23 cellular contexts compared by ENCODE assay signal in the genomic region with DNA sequence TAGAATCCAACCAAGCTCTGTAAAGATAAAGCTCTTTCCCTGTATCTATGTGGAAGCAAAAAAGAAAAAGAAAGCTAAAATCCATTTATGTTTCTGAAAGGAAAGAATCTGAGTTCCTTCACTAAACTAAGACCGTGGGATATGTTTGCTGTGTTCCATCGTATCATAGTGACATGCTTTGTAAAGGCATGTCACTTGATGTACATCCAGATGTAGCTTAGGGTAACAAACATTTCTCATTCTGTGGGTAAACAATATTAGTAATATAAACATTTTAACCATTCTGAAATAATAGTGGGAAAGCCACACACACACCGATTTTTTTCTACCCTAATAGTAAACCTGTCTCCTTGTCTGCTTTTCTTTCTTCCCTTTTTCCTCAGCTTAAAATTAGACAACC.
DNase-seq lines count a peak whose midpoint lies in the region; ATAC-seq, FAIRE-seq and TF ChIP-seq lines count a peak whose summit lies in the region.
"Had no signal": no experiment of that assay in that cellular context is flagged by ENCODE, and none has a peak within 500 bp of the region (broad histone marks: within the 10 kb centered on the region; RNA-seq: fewer than 3 reads in every experiment).

No MANE protein-coding gene starts in this region.

- no peak overlapping the region for H3K4me3 ChIP-seq in A549
- H3K4me3 ChIP-seq in adipocyte (ENCODE audit: low read length), result no peak overlapping the region
- no peak overlapping the region for H3K4me3 ChIP-seq in A673 (ENCODE audit: low read depth, low read length, poor library complexity, severe bottlenecking)
- no peak overlapping the region for H3K4me3 ChIP-seq in lower leg skin (ENCODE audit: low read depth, poor library complexity, severe bottlenecking)
- H3K4me3 ChIP-seq: thoracic aorta had no signal

- DNase-seq in A549 (ENCODE audit: low read depth in 1 of 2, low spot score in 1 of 2) (no peak), GM18507 (ENCODE audit: extremely low spot score, insufficient read length, low read depth) (no peak), adipocyte (ENCODE audit: low read depth) (no peak), osteocyte (ENCODE audit: extremely low spot score, unreplicated experiment) (no peak), DMS 273 (lab: John Stamatoyannopoulos, UW; ENCODE audit: unreplicated experiment) (no peak), A673 (ENCODE audit: low spot score) (no peak), lower leg skin (ENCODE audit: low spot score in 2 of 2) (no peak)
- DNase-seq: activated B cell treated with CpG ODN at 0.5 μM for 24 hours; activated effector memory CD4-positive, alpha-beta T cell treated with Interleukin-2 at 50 U/mL for 16 hours; amniotic stem cell; CD8-positive, alpha-beta memory T cell; DND-41; foreskin fibroblast; HCEC 1CT; left ventricle myocardium superior; nucleus accumbens; SK-N-SH had no signal

- H3K36me3 ChIP-seq in adipocyte (ENCODE audit: control insufficient read depth, insufficient read depth, low read length, severe bottlenecking), result peaks cover 13% of the 10 kb centered on the region
- H3K36me3 ChIP-seq in A673 (ENCODE audit: insufficient read depth, low read length, poor library complexity, severe bottlenecking), result no peaks in the 10 kb centered on the region

- peak; percentile 96 for FAIRE-seq in A549 (lab: Jason Lieb, UNC)
- FAIRE-seq in GM18507 (lab: Jason Lieb, UNC), result peak; percentile 41
- FAIRE-seq: endothelial cell of umbilical vein had no signal

- intact Hi-C loops in A673 (cut with micrococcal nuclease; ENCODE audit: unreplicated experiment) (no loop called here), lower leg skin (cut with DNase I; ENCODE audit: low total_unique reads) (no loop called here)

- BruUV-seq in A673 (replicated peaks; lab: Mats Ljungman, UMichigan), result no TSS peak

- no peak overlapping the region for H3K4me3 Mint-ChIP-seq in osteocyte (ENCODE audit: unreplicated experiment)
- H3K4me3 Mint-ChIP-seq: activated B cell treated with CpG ODN at 0.5 μM for 24 hours; CD8-positive, alpha-beta memory T cell; dendritic cell treated with granulocyte-macrophage colony-stimulating factor and Interleukin-4, amounts not matched to agents 40 ng/mL and 50 ng/mL, for 4 days; stimulated activated effector memory CD8-positive, alpha-beta T cell treated with anti-CD3 and anti-CD28 coated beads, Interleukin-12 subunit alpha, Interleukin-12 subunit beta, amount 100 ng/mL, for 72 hours had no signal

- TF ChIP-seq EP300 in A549 (IDR thresholded peaks at IDR 0.05), result no peak

- no peaks in the 10 kb centered on the region for H3K27me3 Mint-ChIP-seq in osteocyte (ENCODE audit: unreplicated experiment)
- H3K27me3 Mint-ChIP-seq: activated B cell treated with CpG ODN at 0.5 μM for 24 hours; CD8-positive, alpha-beta memory T cell; dendritic cell treated with granulocyte-macrophage colony-stimulating factor and Interleukin-4, amounts not matched to agents 40 ng/mL and 50 ng/mL, for 4 days had no signal

- peak overlapping the region; percentile 83 for H3K9ac ChIP-seq in adipocyte (ENCODE audit: low read length)
- H3K9ac ChIP-seq: SK-N-SH had no signal

- H3K9me3 ChIP-seq in A549 (no peaks in the 10 kb centered on the region), adipocyte (ENCODE audit: control insufficient read depth, low read length) (no peaks in the 10 kb centered on the region), A673 (ENCODE audit: low read depth, low read length, poor library complexity, severe bottlenecking) (no peaks in the 10 kb centered on the region)
- H3K9me3 ChIP-seq: SK-N-SH, thoracic aorta had no signal

- peaks cover 52% of the 10 kb centered on the region for H3K4me1 ChIP-seq in A549
- peaks cover 42% of the 10 kb centered on the region for H3K4me1 ChIP-seq in adipocyte (ENCODE audit: control insufficient read depth, insufficient read depth, low read length)
- no peaks in the 10 kb centered on the region for H3K4me1 ChIP-seq in A673 (ENCODE audit: insufficient read depth, low read length, poor library complexity, severe bottlenecking)

- H3K27me3 ChIP-seq in adipocyte (replicated peaks; ENCODE audit: control insufficient read depth, insufficient read depth, low read length) (no peaks in the 10 kb centered on the region), A673 (replicated peaks; ENCODE audit: insufficient read depth, low read depth, low read length, poor library complexity) (no peaks in the 10 kb centered on the region)

- ATAC-seq in A549 (peak in 1 of 2 experiments; percentile 56; a peak in 3 of 6 replicates), HG03521 (IDR thresholded peaks at IDR 0.05; ENCODE audit: unreplicated experiment) (no peak)
- ATAC-seq: left ventricle myocardium superior; sciatic nerve; stimulated activated effector memory CD8-positive, alpha-beta T cell treated with anti-CD3 and anti-CD28 coated beads, Interleukin-12 subunit alpha, Interleukin-12 subunit beta, amount 100 ng/mL, for 72 hours had no signal

- H3K27ac ChIP-seq in A549 (peak overlapping the region; percentile 80 to 81), A673 (ENCODE audit: low read depth, low read length, poor library complexity, severe bottlenecking) (no peak overlapping the region)
- H3K27ac ChIP-seq: thoracic aorta had no signal

- TF ChIP-seq CTCF in A549 (IDR thresholded peaks at IDR 0.05) (no peak), osteocyte (IDR thresholded peaks at IDR 0.05) (no peak), A673 (conservative IDR thresholded peaks at IDR 0.05; ENCODE audit: low read depth, low read length) (no peak), lower leg skin (IDR thresholded peaks at IDR 0.05) (no peak)

- peak overlapping the region; percentile 84 for H3K27ac Mint-ChIP-seq in osteocyte (ENCODE audit: unreplicated experiment)
- H3K27ac Mint-ChIP-seq: activated B cell treated with CpG ODN at 0.5 μM for 24 hours; dendritic cell treated with granulocyte-macrophage colony-stimulating factor and Interleukin-4, amounts not matched to agents 40 ng/mL and 50 ng/mL, for 4 days; stimulated activated effector memory CD8-positive, alpha-beta T cell treated with anti-CD3 and anti-CD28 coated beads, Interleukin-12 subunit alpha, Interleukin-12 subunit beta, amount 100 ng/mL, for 72 hours had no signal

- no peak for TF ChIP-seq RAD21 in A549 (conservative IDR thresholded peaks at IDR 0.05 in 1 of 2, IDR thresholded peaks at IDR 0.05 in 1 of 2)

- H3K4me2 ChIP-seq in A549, result peak overlapping the region; percentile 61
- H3K4me2 ChIP-seq: SK-N-SH had no signal

- no peaks in the 10 kb centered on the region for H3K9me3 Mint-ChIP-seq in osteocyte (ENCODE audit: unreplicated experiment)
- H3K9me3 Mint-ChIP-seq: activated B cell treated with CpG ODN at 0.5 μM for 24 hours; CD8-positive, alpha-beta memory T cell; dendritic cell treated with granulocyte-macrophage colony-stimulating factor and Interleukin-4, amounts not matched to agents 40 ng/mL and 50 ng/mL, for 4 days; stimulated activated effector memory CD8-positive, alpha-beta T cell treated with anti-CD3 and anti-CD28 coated beads, Interleukin-12 subunit alpha, Interleukin-12 subunit beta, amount 100 ng/mL, for 72 hours had no signal

- TF ChIP-seq POLR2A in A549 (IDR thresholded peaks at IDR 0.05; ENCODE audit: low read length) (no peak), lower leg skin (IDR thresholded peaks at IDR 0.05) (no peak)

- CTCF ChIA-PET in A549 (lab: Yijun Ruan, JAX), result interaction anchor here (1.0 to 1.9 kb wide), 8 partner anchors 10 to 69 kb away, joined by 3 to 5 read pairs (median 3); no protein-coding TSS in a partner anchor
- CTCF ChIA-PET in A673 (lab: Charles Lee), result no interaction called here

- H3K4me1 Mint-ChIP-seq in osteocyte (ENCODE audit: unreplicated experiment), result peaks cover 44% of the 10 kb centered on the region

- WGBS in A549 (ENCODE audit: missing lambda C conversion rate), result 5% methylated on average over 3 of the region's 3 CpGs
- WGBS in lower leg skin, 2 donors, result 85 to 90% methylated on average over 3 of the region's 3 CpGs

- POLR2A ChIA-PET in A549 (lab: Yijun Ruan, JAX), result interaction anchor here (0.8 to 1.9 kb wide), 2 partner anchors 10 to 14 kb away, joined by 3 to 9 read pairs; no protein-coding TSS in a partner anchor
- POLR2A ChIA-PET in A673 (lab: Charles Lee; ENCODE audit: low non-redundant PET), result no interaction called here

- peaks cover 15% of the 10 kb centered on the region for H3K36me3 Mint-ChIP-seq in osteocyte (ENCODE audit: unreplicated experiment)

TF ChIP-seq in A549, 52 proteins besides CTCF, POLR2A, EP300 and RAD21:
- no peak for TF ChIP-seq NPAS2 (CRISPR knock-in tag; IDR thresholded peaks at IDR 0.05; ENCODE audit: borderline replicate concordance)
- no peak for TF ChIP-seq EHMT2 (IDR thresholded peaks at IDR 0.05; ENCODE audit: low read depth)
- TF ChIP-seq ZSCAN20 (CRISPR knock-in tag; IDR thresholded peaks at IDR 0.05), result peak; percentile 54; the same call in 1 of the 2 replicates
- no peak for TF ChIP-seq FOSL2 (IDR thresholded peaks at IDR 0.05)
- no peak for TF ChIP-seq FOSL2 (CRISPR knock-in tag; IDR thresholded peaks at IDR 0.05)
- no peak for TF ChIP-seq HES2 (IDR thresholded peaks at IDR 0.05)
TF ChIP-seq in A549: peak in this region for 1.
